Comparison of ENCODE assay signal across 8 cellular contexts in genomic region chrX:49915352-49916222, GRCh38. TPM values are rescaled to one million over a fixed set of nuclear protein-coding genes. Genes with fewer than 3 reads are reported as not detected.
DNase-seq lines count a peak whose midpoint lies in the region; ATAC-seq and TF ChIP-seq lines count a peak whose summit lies in the region.

No MANE protein-coding gene starts in this region.

- H3K27ac ChIP-seq in SU-DHL-6 (ENCODE audit: low read depth, low read length) (no peak overlapping the region), body of pancreas (no peak overlapping the region)

- H4K20me1 ChIP-seq in SU-DHL-6 (ENCODE audit: low read depth, low read length), result no peaks in the 10 kb centered on the region

- H3K79me2 ChIP-seq in SU-DHL-6 (ENCODE audit: insufficient read depth, low read length), result no peaks in the 10 kb centered on the region

- H3K9me2 ChIP-seq in SU-DHL-6 (replicated peaks; ENCODE audit: insufficient read depth, low read length), result no peaks in the 10 kb centered on the region

- no peak overlapping the region for H2AFZ ChIP-seq in SU-DHL-6 (ENCODE audit: low read depth, low read length, severe bottlenecking)

- H3K4me1 ChIP-seq in body of pancreas, result peaks cover 9% of the 10 kb centered on the region

- H3K9ac ChIP-seq in SU-DHL-6 (ENCODE audit: low read length), result no peak overlapping the region

- H3K9me3 ChIP-seq in SU-DHL-6 (ENCODE audit: insufficient read depth, low read length), result no peaks in the 10 kb centered on the region
- no peaks in the 10 kb centered on the region for H3K9me3 ChIP-seq in body of pancreas

- ATAC-seq in GM21381 (IDR thresholded peaks at IDR 0.05; ENCODE audit: unreplicated experiment), result peak; percentile 65
- ATAC-seq in body of pancreas, result peak; percentile 62
- no peak for ATAC-seq in HG02588 (IDR thresholded peaks at IDR 0.05; ENCODE audit: unreplicated experiment)

- H3K4me3 ChIP-seq in SU-DHL-6 (ENCODE audit: insufficient read depth, low read length, poor library complexity, severe bottlenecking) (no peak overlapping the region), body of pancreas (no peak overlapping the region)

- TF ChIP-seq CTCF in SU-DHL-6 (IDR thresholded peaks at IDR 0.05; ENCODE audit: insufficient read depth, low read length, poor library complexity, severe bottlenecking) (peak; percentile 50), body of pancreas (IDR thresholded peaks at IDR 0.05) (peak; percentile 49 to 84 (median 67))

- DNase-seq in DMS53 treated with DMSO at 0.1 percent for 48 hours (lab: John Stamatoyannopoulos, UW; ENCODE audit: unreplicated experiment), result peak; percentile 27
- DNase-seq in MV-4-11 (lab: John Stamatoyannopoulos, UW), result peak; percentile 45
- DNase-seq in body of pancreas, result peak; percentile 44 to 65 (median 54)
- peak; percentile 7 for DNase-seq in kidney glomerular epithelial cell (lab: John Stamatoyannopoulos, UW)
- peak; percentile 26 for DNase-seq in stimulated activated CD8-positive, alpha-beta memory T cell treated with anti-CD3 and anti-CD28 coated beads, Interleukin-12 subunit alpha, Interleukin-12 subunit beta, amount 100 ng/mL, for 1 hour (ENCODE audit: low read depth)

- intact Hi-C loops in body of pancreas (cut with DNase I), result loop anchor here (10.0 kb wide), 1 partner anchor 669 kb away; no protein-coding TSS in a partner anchor

- 18 to 25% methylated on average over 8 of the region's 8 CpGs for WGBS in body of pancreas, 2 donors

- H3K4me2 ChIP-seq in SU-DHL-6 (ENCODE audit: low read depth, low read length, poor library complexity, severe bottlenecking), result no peak overlapping the region

- H3K36me3 ChIP-seq in SU-DHL-6 (ENCODE audit: low read length) (no peaks in the 10 kb centered on the region), body of pancreas (replicated peaks in 1 of 2; ENCODE audit: insufficient read depth in 1 of 2, low read depth in 2 of 2) (no peaks in the 10 kb centered on the region)

- TF ChIP-seq POLR2A in body of pancreas (IDR thresholded peaks at IDR 0.05), result no peak

- no peaks in the 10 kb centered on the region for H3F3A ChIP-seq in SU-DHL-6 (ENCODE audit: insufficient read depth)

- H3K27me3 ChIP-seq in SU-DHL-6 (ENCODE audit: low read length) (no peaks in the 10 kb centered on the region), body of pancreas (no peaks in the 10 kb centered on the region)

RNA-seq across cellular contexts. Expression of gene CLCN5, which starts 6.8 kb away (rescaled TPM):
- total RNA-seq in body of pancreas, result 1 to 10 TPM; 2.0 to 5.2 TPM

RNA-seq across cellular contexts. Expression of gene USP27X, which starts 36.3 kb away (rescaled TPM):
- total RNA-seq in body of pancreas, result 1 to 10 TPM in 1 of 2 donors, under 1 TPM in 1; 0.99 to 1.3 TPM
